Comparison of ENCODE assay signal across 8 cellular contexts in the genomic region with DNA sequence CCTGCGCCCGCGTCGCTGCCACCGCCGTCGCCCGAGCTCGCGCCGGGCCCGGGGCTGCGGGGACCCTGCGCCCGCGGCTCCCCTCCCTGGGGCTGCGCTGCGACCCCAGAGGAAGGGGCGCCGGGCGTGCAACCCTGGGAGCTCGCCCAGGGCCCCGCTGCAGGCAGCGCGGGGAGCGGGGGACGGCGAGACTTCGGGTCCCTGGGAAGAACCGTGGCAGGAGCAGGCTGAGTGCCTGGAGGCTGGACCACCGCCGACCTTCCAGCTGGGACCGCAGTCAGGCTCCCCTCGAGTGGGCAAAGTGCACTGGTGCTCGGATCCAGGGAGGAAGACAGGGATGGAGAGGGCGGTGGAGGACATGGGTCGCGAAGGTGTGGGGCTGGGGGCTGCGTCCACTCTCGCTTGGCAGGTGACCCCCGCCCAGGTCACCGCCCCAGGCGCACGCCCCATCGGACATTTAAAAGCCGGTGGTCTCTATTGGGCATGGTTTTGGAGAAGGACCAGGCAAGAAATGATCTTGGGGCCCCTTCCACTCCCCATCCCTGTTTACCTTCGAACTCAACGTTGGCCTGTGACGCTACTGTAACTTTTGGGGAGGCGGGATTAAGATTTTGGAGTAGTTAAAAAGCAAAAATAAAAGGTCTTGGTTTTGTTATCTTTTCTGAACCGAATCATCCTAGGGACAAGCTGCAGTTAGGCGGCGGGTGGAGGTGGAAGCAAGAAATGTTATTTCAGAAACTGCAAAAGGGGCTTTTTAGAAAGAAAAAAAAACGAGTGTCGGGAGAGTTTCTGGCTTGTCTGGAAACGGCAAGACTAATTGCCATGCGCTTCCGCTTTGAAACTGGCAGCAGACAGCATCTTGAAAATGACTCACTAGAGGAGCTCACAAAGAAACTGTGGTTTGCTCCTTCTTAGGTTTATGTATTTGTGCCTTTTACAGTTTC. TPM values are rescaled to one million over a fixed set of nuclear protein-coding genes. Genes with fewer than 3 reads are reported as not detected.
DNase-seq lines count a peak whose midpoint lies in the region; ATAC-seq, FAIRE-seq and TF ChIP-seq lines count a peak whose summit lies in the region.

No MANE protein-coding gene starts in this region.

- H3K27ac ChIP-seq in neural progenitor cell: no peak overlapping the region
- H3K27ac ChIP-seq in suprapubic skin: peak overlapping the region; percentile 78

- peak; percentile 59 for FAIRE-seq in RCC 7860 (lab: Jason Lieb, UNC)

- peak overlapping the region; percentile 69 for H2AFZ ChIP-seq in neural progenitor cell (replicated peaks)

- H3K4me3 ChIP-seq in fibroblast of the aortic adventitia (ENCODE audit: low read depth, low read length) (peak overlapping the region; percentile 96), neural progenitor cell (peak overlapping the region; percentile 71), suprapubic skin (peak overlapping the region; percentile 92)

- WGBS in suprapubic skin: 0% methylated on average over 35 of the region's 58 CpGs

- H3K4me2 ChIP-seq in neural progenitor cell: peak overlapping the region; percentile 96

- H4K20me1 ChIP-seq in neural progenitor cell (ENCODE audit: low read depth): no peaks in the 10 kb centered on the region

- H3K36me3 ChIP-seq in neural progenitor cell (no peaks in the 10 kb centered on the region), suprapubic skin (no peaks in the 10 kb centered on the region)

- H3K79me2 ChIP-seq in neural progenitor cell (ENCODE audit: low read depth): no peaks in the 10 kb centered on the region

- peak; percentile 72 for DNase-seq in AG20443 (ENCODE audit: low spot score)
- DNase-seq in RCC 7860 (ENCODE audit: low spot score): peak; percentile 77
- DNase-seq in activated T-helper 1 cell treated with anti-CD3 and anti-CD28 coated beads, Interleukin-2, amount 50 U/mL, for 16 hours (ENCODE audit: low read depth in 1 of 2, low spot score in 1 of 2): peak; percentile 26 to 63
- peak; percentile 89 for DNase-seq in fibroblast of the aortic adventitia (ENCODE audit: low read depth)
- DNase-seq in neural progenitor cell (ENCODE audit: low spot score): peak; percentile 56
- peak in 1 of 2 donors; percentile 77 for DNase-seq in suprapubic skin (ENCODE audit: low spot score in 2 of 2)

- H3K27me3 Mint-ChIP-seq in neural progenitor cell (ENCODE audit: insufficient read depth, low read depth): no peaks in the 10 kb centered on the region

- no peak overlapping the region for H3K9ac ChIP-seq in neural progenitor cell

- H3K4me3 Mint-ChIP-seq in neural progenitor cell: peak overlapping the region; percentile 92

- H3K27me3 ChIP-seq in neural progenitor cell (peaks cover 50% of the 10 kb centered on the region), suprapubic skin (no peaks in the 10 kb centered on the region)

- no peak for TF ChIP-seq EP300 in suprapubic skin (IDR thresholded peaks at IDR 0.05)

- ATAC-seq in GM18909 (IDR thresholded peaks at IDR 0.05; ENCODE audit: poor library complexity, unreplicated experiment) (peak; percentile 79), HG03135 (IDR thresholded peaks at IDR 0.05; ENCODE audit: unreplicated experiment) (peak; percentile 73)

- H3K9me3 ChIP-seq in neural progenitor cell (ENCODE audit: low read depth) (no peaks in the 10 kb centered on the region), suprapubic skin (no peaks in the 10 kb centered on the region)

- no peak overlapping the region for H3K27ac Mint-ChIP-seq in neural progenitor cell

- H3K4me1 Mint-ChIP-seq in neural progenitor cell: peaks cover 29% of the 10 kb centered on the region

- no peaks in the 10 kb centered on the region for H3K9me3 Mint-ChIP-seq in neural progenitor cell

- no peaks in the 10 kb centered on the region for H3K36me3 Mint-ChIP-seq in neural progenitor cell

- H3K4me1 ChIP-seq in neural progenitor cell: peaks cover 14% of the 10 kb centered on the region
- H3K4me1 ChIP-seq in suprapubic skin: peaks cover 39% of the 10 kb centered on the region

- peaks cover 25% of the 10 kb centered on the region for H3F3A ChIP-seq in neural progenitor cell (ENCODE audit: low read depth)

- TF ChIP-seq CTCF in fibroblast of the aortic adventitia (IDR thresholded peaks at IDR 0.05; ENCODE audit: insufficient read depth, low read length) (no peak), neural progenitor cell (IDR thresholded peaks at IDR 0.05) (no peak), suprapubic skin (IDR thresholded peaks at IDR 0.05) (no peak)

- no peak for TF ChIP-seq POLR2A in suprapubic skin (IDR thresholded peaks at IDR 0.05)

RNA-seq across cellular contexts. Expression of gene ELK3, which starts 1.0 kb away (rescaled TPM):
- 18.6 and 75.0 TPM in 2 replicates for total RNA-seq in fibroblast of the aortic adventitia (ENCODE audit: low replicate concordance)
- total RNA-seq in neural progenitor cell (ENCODE audit: low replicate concordance): 4.8 and 5.0 TPM in 2 replicates
- total RNA-seq in suprapubic skin: 10 to 100 TPM in 3 of 4 donors, 1 to 10 TPM in 1; 10.0 to 13.5 (median 11.0) TPM
